25 cellular contexts compared by ENCODE assay signal in genomic region chrX:88202149-88202548, GRCh38.
"Had no signal": no experiment of that assay in that cellular context is flagged by ENCODE, and none has a peak within 500 bp of the region (broad histone marks: within the 10 kb centered on the region; RNA-seq: fewer than 3 reads in every experiment).

No MANE protein-coding gene starts in this region.

- H3K4me1 ChIP-seq: esophagus muscularis mucosa, gastrocnemius medialis, left ventricle myocardium inferior, lower lobe of right lung, spleen, testis, tibial nerve, upper lobe of right lung, vagina had no signal

- H3K4me3 Mint-ChIP-seq: naive thymus-derived CD4-positive, alpha-beta T cell; nephron progenitor cell; stimulated activated naive B cell treated with anti-CD40 and anti-IgM and Interleukin-4, amounts not matched to agents 10 μg/mL and 1 μg/mL and 100 μg/mL, for 72 hours; stimulated activated naive CD8-positive, alpha-beta T cell treated with anti-CD3 and anti-CD28 coated beads, Interleukin-15, amount 100 ng/mL, for 72 hours had no signal

- H3K27ac Mint-ChIP-seq: naive thymus-derived CD4-positive, alpha-beta T cell; nephron progenitor cell; stimulated activated naive B cell treated with anti-CD40 and anti-IgM and Interleukin-4, amounts not matched to agents 10 μg/mL and 1 μg/mL and 100 μg/mL, for 72 hours; stimulated activated naive CD8-positive, alpha-beta T cell treated with anti-CD3 and anti-CD28 coated beads, Interleukin-15, amount 100 ng/mL, for 72 hours had no signal

- H3K4me3 ChIP-seq: esophagus muscularis mucosa, gastrocnemius medialis, left ventricle myocardium inferior, lower lobe of right lung, spleen, testis, tibial nerve, upper lobe of right lung, vagina had no signal

- H3K27me3 ChIP-seq: esophagus muscularis mucosa, gastrocnemius medialis, neutrophil, spleen, testis, tibial nerve, upper lobe of right lung, vagina had no signal

- H3K9me3 Mint-ChIP-seq: nephron progenitor cell; stimulated activated naive CD8-positive, alpha-beta T cell treated with anti-CD3 and anti-CD28 coated beads, Interleukin-15, amount 100 ng/mL, for 72 hours had no signal

- H3K27ac ChIP-seq: epithelial cell of prostate, esophagus muscularis mucosa, gastrocnemius medialis, left ventricle myocardium inferior, lower lobe of right lung, neutrophil, spleen, testis, tibial nerve, upper lobe of right lung, vagina had no signal

- H3K36me3 Mint-ChIP-seq: naive thymus-derived CD4-positive, alpha-beta T cell; stimulated activated naive B cell treated with anti-CD40 and anti-IgM and Interleukin-4, amounts not matched to agents 10 μg/mL and 1 μg/mL and 100 μg/mL, for 72 hours had no signal

- H3K9me3 ChIP-seq: esophagus muscularis mucosa, gastrocnemius medialis, left ventricle myocardium inferior, lower lobe of right lung, neutrophil, testis, tibial nerve, upper lobe of right lung, vagina had no signal

- H3K27me3 Mint-ChIP-seq: naive thymus-derived CD4-positive, alpha-beta T cell; stimulated activated naive B cell treated with anti-CD40 and anti-IgM and Interleukin-4, amounts not matched to agents 10 μg/mL and 1 μg/mL and 100 μg/mL, for 72 hours; stimulated activated naive CD8-positive, alpha-beta T cell treated with anti-CD3 and anti-CD28 coated beads, Interleukin-15, amount 100 ng/mL, for 72 hours had no signal

- H3K4me1 Mint-ChIP-seq: naive thymus-derived CD4-positive, alpha-beta T cell; nephron progenitor cell; stimulated activated naive B cell treated with anti-CD40 and anti-IgM and Interleukin-4, amounts not matched to agents 10 μg/mL and 1 μg/mL and 100 μg/mL, for 72 hours; stimulated activated naive CD8-positive, alpha-beta T cell treated with anti-CD3 and anti-CD28 coated beads, Interleukin-15, amount 100 ng/mL, for 72 hours had no signal

- H3K36me3 ChIP-seq: esophagus muscularis mucosa, gastrocnemius medialis, left ventricle myocardium inferior, lower lobe of right lung, neutrophil, spleen, tibial nerve, upper lobe of right lung, vagina had no signal

- DNase-seq: effector memory CD4-positive, alpha-beta T cell; gastrocnemius medialis; glutamatergic neuron; kidney; left cardiac atrium; left ventricle myocardium inferior; lower lobe of right lung; mesenchymal stem cell; naive thymus-derived CD4-positive, alpha-beta T cell; nephron progenitor cell; posterior cingulate gyrus; spleen; stimulated activated CD4-positive, alpha-beta T cell treated with anti-CD3 and anti-CD28 coated beads, Interleukin-15, amount 100 ng/mL, for 24 hours; stimulated activated CD4-positive, alpha-beta T cell treated with anti-CD3 and anti-CD28 coated beads, Interleukin-1b, Interleukin-23, amount 100 ng/mL, for 48 hours; stimulated activated CD4-positive, alpha-beta T cell treated with anti-CD3 and anti-CD28 coated beads, Interleukin-4, amount 100 ng/mL, for 4 hours; stimulated activated naive B cell treated with anti-CD40 and anti-IgM and Interleukin-4, amounts not matched to agents 10 μg/mL and 1 μg/mL and 100 μg/mL, for 72 hours; stimulated activated naive CD8-positive, alpha-beta T cell treated with anti-CD3 and anti-CD28 coated beads, Interleukin-15, amount 100 ng/mL, for 72 hours; testis; upper lobe of right lung had no signal

- ATAC-seq: gastrocnemius medialis; left cardiac atrium; lower lobe of right lung; naive thymus-derived CD4-positive, alpha-beta T cell; sciatic nerve; stimulated activated naive B cell treated with anti-CD40 and anti-IgM and Interleukin-4, amounts not matched to agents 10 μg/mL and 1 μg/mL and 100 μg/mL, for 72 hours; stimulated activated naive CD8-positive, alpha-beta T cell treated with anti-CD3 and anti-CD28 coated beads, Interleukin-15, amount 100 ng/mL, for 72 hours; upper lobe of right lung had no signal
